Comparison of ENCODE assay signal across 8 cellular contexts in genomic region chr17:38729886-38730525, GRCh38. TPM values are rescaled to one million over a fixed set of nuclear protein-coding genes. Genes with fewer than 3 reads are reported as not detected.
DNase-seq lines count a peak whose midpoint lies in the region; ATAC-seq and TF ChIP-seq lines count a peak whose summit lies in the region.

CISD3 (plus strand) TSS chr17:38730341; CDS start chr17:38730359, 18 bp downstream.

- H3K27ac Mint-ChIP-seq in T-helper 1 cell treated with Interleukin-12 subunit alpha and Interleukin-12 subunit beta and Interleukin-4 antibody, amounts not matched to agents 30 μg/mL and 1 μg/mL, for 36 hours = peak within 1 kb of the TSS; percentile 90

- DNase-seq in GM04504 (ENCODE audit: low read depth) (peak; percentile 76), NAMALWA (ENCODE audit: low spot score) (peak; percentile 90), amniotic epithelial cell (ENCODE audit: low read depth) (peak; percentile 68), right cardiac atrium (peak; percentile 90 to 97 (median 96)), uterus (peak; percentile 78 to 86)

- H3K36me3 ChIP-seq in HEK293 (ENCODE audit: control insufficient read depth in 2 of 2, insufficient read depth in 1 of 2, low read length in 2 of 2) (peaks cover 10 to 42% of the 10 kb centered on the region in 2 experiments), rectal smooth muscle tissue (ENCODE audit: control insufficient read depth, insufficient read depth, low read length) (peaks cover 6% of the 10 kb centered on the region), uterus (no peaks in the 10 kb centered on the region)

- intact Hi-C loops in right cardiac atrium (cut with DNase I) = loop anchor here in 2 of 4 donors (5.0 to 10.0 kb wide), 3 partner anchors 38 to 55 kb away; partner anchors contain the start of gene EPOP (in 1 of the 2)
- intact Hi-C loops in uterus (cut with DNase I; ENCODE audit: low total_unique reads) = no loop called here

- H3K27ac ChIP-seq in HEK293 (ENCODE audit: extremely low read depth, low read depth, low read length) = peak within 1 kb of the TSS; percentile 67
- H3K27ac ChIP-seq in right cardiac atrium (ENCODE audit: low read length) = peak within 1 kb of the TSS; percentile 59
- peak within 1 kb of the TSS; percentile 82 for H3K27ac ChIP-seq in rectal smooth muscle tissue (ENCODE audit: low read depth, low read length)
- H3K27ac ChIP-seq in uterus = peak within 1 kb of the TSS; percentile 85 to 93

- WGBS in right cardiac atrium = under 1% methylated on average over 92 of the region's 92 CpGs

- H3K4me3 Mint-ChIP-seq in T-helper 1 cell treated with Interleukin-12 subunit alpha and Interleukin-12 subunit beta and Interleukin-4 antibody, amounts not matched to agents 30 μg/mL and 1 μg/mL, for 36 hours = peak within 1 kb of the TSS; percentile 93

- CTCF ChIA-PET in HEK293 (lab: Yijun Ruan, JAX) = interaction anchor here (0.5 to 3.1 kb wide), 8 partner anchors 11 to 735 kb away, joined by 3 to 17 read pairs (median 4); no protein-coding TSS in a partner anchor

- H3K9me3 ChIP-seq in HEK293 (ENCODE audit: control insufficient read depth, insufficient read depth, low read depth, low read length) = no peaks in the 10 kb centered on the region
- no peaks in the 10 kb centered on the region for H3K9me3 ChIP-seq in right cardiac atrium (ENCODE audit: control insufficient read depth, low read length)
- no peaks in the 10 kb centered on the region for H3K9me3 ChIP-seq in uterus

- H3K27me3 ChIP-seq in right cardiac atrium (ENCODE audit: control insufficient read depth, insufficient read depth) = no peaks in the 10 kb centered on the region
- H3K27me3 ChIP-seq in rectal smooth muscle tissue (ENCODE audit: control insufficient read depth, insufficient read depth, low read length) = no peaks in the 10 kb centered on the region
- H3K27me3 ChIP-seq in uterus = no peaks in the 10 kb centered on the region

- POLR2A ChIA-PET in HEK293 (lab: Yijun Ruan, JAX) = interaction anchor here (0.7 to 2.3 kb wide), 11 partner anchors 11 to 53 kb away, joined by 3 to 18 read pairs (median 6); partner anchors contain the start of genes MLLT6 and PSMB3

- H3K4me1 ChIP-seq in HEK293 (ENCODE audit: control insufficient read depth, insufficient read depth, low read length) (peaks cover 5% of the 10 kb centered on the region), right cardiac atrium (ENCODE audit: control insufficient read depth, insufficient read depth, low read length) (peaks cover 2% of the 10 kb centered on the region), rectal smooth muscle tissue (ENCODE audit: control insufficient read depth, insufficient read depth, low read length) (peaks cover 6% of the 10 kb centered on the region), uterus (no peaks in the 10 kb centered on the region)

- ATAC-seq in right cardiac atrium = peak; percentile 73 to 89

- no peaks in the 10 kb centered on the region for H3K9me3 Mint-ChIP-seq in T-helper 1 cell treated with Interleukin-12 subunit alpha and Interleukin-12 subunit beta and Interleukin-4 antibody, amounts not matched to agents 30 μg/mL and 1 μg/mL, for 36 hours

- H3K27me3 Mint-ChIP-seq in T-helper 1 cell treated with Interleukin-12 subunit alpha and Interleukin-12 subunit beta and Interleukin-4 antibody, amounts not matched to agents 30 μg/mL and 1 μg/mL, for 36 hours (ENCODE audit: low read depth) = no peaks in the 10 kb centered on the region

- H3K9ac ChIP-seq in rectal smooth muscle tissue (ENCODE audit: low read length) = peak within 1 kb of the TSS; percentile 69

- peaks cover 62% of the 10 kb centered on the region for H3K4me1 Mint-ChIP-seq in T-helper 1 cell treated with Interleukin-12 subunit alpha and Interleukin-12 subunit beta and Interleukin-4 antibody, amounts not matched to agents 30 μg/mL and 1 μg/mL, for 36 hours (ENCODE audit: low read depth)

- H3K4me3 ChIP-seq in HEK293 (ENCODE audit: low read depth, low read length) (peak within 1 kb of the TSS; percentile 67), right cardiac atrium (ENCODE audit: low read length) (peak within 1 kb of the TSS; percentile 60), rectal smooth muscle tissue (ENCODE audit: low read length) (peak within 1 kb of the TSS; percentile 86), uterus (peak within 1 kb of the TSS; percentile 60 to 92)

- TF ChIP-seq POLR2A in uterus (IDR thresholded peaks at IDR 0.05) = peak; percentile 12 to 46

- 0 out of 2 replicates have a peak, but pooled peaks have one; percentile 24 for TF ChIP-seq CTCF in HEK293 (tag by site-specific recombination; IDR thresholded peaks at IDR 0.05)
- peak; percentile 57 to 98 (median 88) for TF ChIP-seq CTCF in uterus (IDR thresholded peaks at IDR 0.05)

- peaks cover 19% of the 10 kb centered on the region for H3K36me3 Mint-ChIP-seq in T-helper 1 cell treated with Interleukin-12 subunit alpha and Interleukin-12 subunit beta and Interleukin-4 antibody, amounts not matched to agents 30 μg/mL and 1 μg/mL, for 36 hours (ENCODE audit: low read depth)

TF ChIP-seq in HEK293, 187 proteins besides CTCF, POLR2A, EP300 and RAD21 (continues in another document):
- TF ChIP-seq PBX3 (CRISPR knock-in tag; IDR thresholded peaks at IDR 0.05) = peak; percentile 78
- TF ChIP-seq HOXD13 (CRISPR knock-in tag; IDR thresholded peaks at IDR 0.05; ENCODE audit: borderline replicate concordance) = no peak
- TF ChIP-seq ZNF571 (tag by site-specific recombination; IDR thresholded peaks at IDR 0.05) = no peak
- TF ChIP-seq ZSCAN23 (tag by site-specific recombination; IDR thresholded peaks at IDR 0.05) = no peak
- no peak for TF ChIP-seq ZNF223 (tag by site-specific recombination; IDR thresholded peaks at IDR 0.05)
- TF ChIP-seq GLIS2 (tag by site-specific recombination; IDR thresholded peaks at IDR 0.05) = peak; percentile 87
- TF ChIP-seq EGR2 (tag by site-specific recombination; IDR thresholded peaks at IDR 0.05; ENCODE audit: low read depth) = peak; percentile 74; the same call in 1 of the 2 replicates
- TF ChIP-seq KLF8 (tag by site-specific recombination; IDR thresholded peaks at IDR 0.05) = peak; percentile 43; the same call in 1 of the 2 replicates
- no peak for TF ChIP-seq ZNF658 (tag by site-specific recombination; IDR thresholded peaks at IDR 0.05)
- no peak for TF ChIP-seq ZNF639 (tag by site-specific recombination; IDR thresholded peaks at IDR 0.05)
- TF ChIP-seq KLF7 (tag by site-specific recombination; IDR thresholded peaks at IDR 0.05; ENCODE audit: borderline replicate concordance) = no peak
- no peak for TF ChIP-seq ZBTB21 (tag by site-specific recombination; IDR thresholded peaks at IDR 0.05)
- no peak; the same call in 1 of the 2 replicates for TF ChIP-seq ZNF335 (tag by site-specific recombination; conservative IDR thresholded peaks at IDR 0.05)
- peak; percentile 41; the same call in 1 of the 2 replicates for TF ChIP-seq IKZF3 (tag by site-specific recombination; IDR thresholded peaks at IDR 0.05)
- TF ChIP-seq ZNF549 (tag by site-specific recombination; IDR thresholded peaks at IDR 0.05) = no peak
- no peak for TF ChIP-seq ZBTB48 (tag by site-specific recombination; IDR thresholded peaks at IDR 0.05)
- no peak for TF ChIP-seq PRDM1 (tag by site-specific recombination; IDR thresholded peaks at IDR 0.05)
- no peak for TF ChIP-seq ZBTB11 (tag by site-specific recombination; conservative IDR thresholded peaks at IDR 0.05; ENCODE audit: low read depth)

RNA-seq across cellular contexts. Expression of gene CISD3, which starts in this region (rescaled TPM):
- total RNA-seq in right cardiac atrium (10 to 100 TPM; 43.7 to 74.6 (median 67.9) TPM), uterus (10 to 100 TPM in 1 of 4 donors, 1 to 10 TPM in 2, under 1 TPM in 1; 0.26 to 22.0 (median 2.9) TPM)
- polyA plus RNA-seq in right cardiac atrium = 78.1 TPM

Comparison
In these comparisons a context has a peak if more than half of its experiments do, and no peak if none do; other contexts are left out.
1. Peak in every context shown above with its lines: DNase-seq, ATAC-seq, H3K4me3 ChIP-seq and H3K27ac ChIP-seq.